ENCODE assay signal across 19 cellular contexts in genomic region chr5:77859306-77859705, GRCh38.
A peak's percentile ranks its signal among the peaks of the same experiment; 100 is the strongest.
DNase-seq lines count a peak whose midpoint lies in the region; ATAC-seq and TF ChIP-seq lines count a peak whose summit lies in the region.
"Had no signal": no experiment of that assay in that cellular context is flagged by ENCODE, and none has a peak within 500 bp of the region (broad histone marks: within the 10 kb centered on the region; RNA-seq: fewer than 3 reads in every experiment).

No MANE protein-coding gene starts in this region.

- no peaks in the 10 kb centered on the region for H3K9me3 ChIP-seq in SJSA1 (replicated peaks)
- H3K9me3 ChIP-seq in skeletal muscle satellite cell (replicated peaks; ENCODE audit: low read length): no peaks in the 10 kb centered on the region
- H3K9me3 ChIP-seq in stomach: no peaks in the 10 kb centered on the region
- no peaks in the 10 kb centered on the region for H3K9me3 ChIP-seq in gastroesophageal sphincter
- H3K9me3 ChIP-seq: A549; BLaER1 treated with 17β-estradiol and CSF1 and Interleukin-3, amounts not matched to agents 10 nM and 100 nM; Caco-2; SJCRH30 had no signal

- H3K4me3 ChIP-seq in SJSA1: no peak overlapping the region
- no peak overlapping the region for H3K4me3 ChIP-seq in skeletal muscle satellite cell (ENCODE audit: low read length)
- no peak overlapping the region for H3K4me3 ChIP-seq in stomach
- no peak overlapping the region for H3K4me3 ChIP-seq in gastroesophageal sphincter
- H3K4me3 ChIP-seq: A549; BLaER1 treated with 17β-estradiol and CSF1 and Interleukin-3, amounts not matched to agents 10 nM and 100 nM; SJCRH30 had no signal

- intact Hi-C loops in stomach (cut with DNase I; ENCODE audit: low total_unique reads): no loop called here

- no peak overlapping the region for H3K9ac ChIP-seq in skeletal muscle satellite cell (ENCODE audit: low read depth, low read length)
- H3K9ac ChIP-seq: BLaER1 treated with 17β-estradiol and CSF1 and Interleukin-3, amounts not matched to agents 10 nM and 100 nM had no signal

- H3K4me1 ChIP-seq in SJSA1 (replicated peaks): peaks cover 17% of the 10 kb centered on the region
- H3K4me1 ChIP-seq in skeletal muscle satellite cell (ENCODE audit: control insufficient read depth, insufficient read depth, low read length): peaks cover 5% of the 10 kb centered on the region
- no peaks in the 10 kb centered on the region for H3K4me1 ChIP-seq in stomach
- H3K4me1 ChIP-seq in gastroesophageal sphincter: no peaks in the 10 kb centered on the region
- H3K4me1 ChIP-seq: A549, Caco-2, SJCRH30 had no signal

- TF ChIP-seq EP300 in stomach (IDR thresholded peaks at IDR 0.05): no peak
- no peak for TF ChIP-seq EP300 in gastroesophageal sphincter (IDR thresholded peaks at IDR 0.05)

- peak overlapping the region; percentile 37 for H3K4me2 ChIP-seq in skeletal muscle satellite cell (ENCODE audit: low read length)
- H3K4me2 ChIP-seq: A549; BLaER1 treated with 17β-estradiol and CSF1 and Interleukin-3, amounts not matched to agents 10 nM and 100 nM had no signal

- H3K36me3 ChIP-seq in SJSA1 (no peaks in the 10 kb centered on the region), skeletal muscle satellite cell (ENCODE audit: insufficient read depth, low read length) (no peaks in the 10 kb centered on the region), stomach (no peaks in the 10 kb centered on the region), gastroesophageal sphincter (no peaks in the 10 kb centered on the region)
- H3K36me3 ChIP-seq: BLaER1 treated with 17β-estradiol and CSF1 and Interleukin-3, amounts not matched to agents 10 nM and 100 nM; SJCRH30 had no signal

- TF ChIP-seq CTCF in stomach (IDR thresholded peaks at IDR 0.05) (no peak), gastroesophageal sphincter (IDR thresholded peaks at IDR 0.05) (no peak)

- 78 to 90% (median 88%) methylated on average over 1 of the region's 1 CpG for WGBS in stomach, 5 donors
- 30 to 100% methylated on average over 1 of the region's 1 CpG for WGBS in gastroesophageal sphincter (ENCODE audit: low coverage in 1 of 2), 2 donors

- ATAC-seq in gastroesophageal sphincter: no peak
- ATAC-seq: A549 had no signal

- no peaks in the 10 kb centered on the region for H3K27me3 ChIP-seq in SJSA1 (replicated peaks)
- peaks cover 12% of the 10 kb centered on the region for H3K27me3 ChIP-seq in skeletal muscle satellite cell (ENCODE audit: control insufficient read depth, insufficient read depth, low read length)
- H3K27me3 ChIP-seq in stomach: peaks cover 0 to 7% (median 5%) of the 10 kb centered on the region in 3 donors
- no peaks in the 10 kb centered on the region for H3K27me3 ChIP-seq in gastroesophageal sphincter
- H3K27me3 ChIP-seq: BLaER1 treated with 17β-estradiol and CSF1 and Interleukin-3, amounts not matched to agents 10 nM and 100 nM; SJCRH30 had no signal

- H3K27ac ChIP-seq in SJSA1 (peak overlapping the region; percentile 53), stomach (no peak overlapping the region), gastroesophageal sphincter (no peak overlapping the region)
- H3K27ac ChIP-seq: A549; BLaER1 treated with 17β-estradiol and CSF1 and Interleukin-3, amounts not matched to agents 10 nM and 100 nM; SJCRH30 had no signal

- DNase-seq in EH (ENCODE audit: low read depth) (peak; percentile 53), SJSA1 (ENCODE audit: low read depth in 1 of 2, low spot score in 2 of 2) (peak in 1 of 2 experiments; percentile 66), iris pigment epithelial cell (ENCODE audit: low read depth) (peak; percentile 57), stomach (no peak)
- no peak for DNase-seq in stimulated activated CD4-positive, alpha-beta T cell treated with anti-CD3 and anti-CD28 coated beads, Interleukin-4, amount 100 ng/mL, for 4 hours
- DNase-seq: Caco-2; CD4-positive, alpha-beta memory T cell; DMS 273 treated with DMSO at 0.1 percent for 48 hours; DMS79 treated with DMSO at 0.1 percent for 48 hours; Karpas-422; NCI-H1694; NCI-H2081 treated with DMSO at 0.1 percent for 48 hours; NCI-H446; NCI-H526; SJCRH30 had no signal

- no peak for TF ChIP-seq POLR2A in stomach (IDR thresholded peaks at IDR 0.05)
- TF ChIP-seq POLR2A in gastroesophageal sphincter (IDR thresholded peaks at IDR 0.05): no peak

Comparison
In these comparisons a context has a peak if more than half of its experiments do, and no peak if none do; other contexts are left out.
1. DNase-seq: peak in EH (single experiment) and iris pigment epithelial cell (single experiment); none in stomach (single experiment) and stimulated activated CD4-positive, alpha-beta T cell treated with anti-CD3 and anti-CD28 coated beads, Interleukin-4, amount 100 ng/mL, for 4 hours (0 of 2).